In the genomic region with DNA sequence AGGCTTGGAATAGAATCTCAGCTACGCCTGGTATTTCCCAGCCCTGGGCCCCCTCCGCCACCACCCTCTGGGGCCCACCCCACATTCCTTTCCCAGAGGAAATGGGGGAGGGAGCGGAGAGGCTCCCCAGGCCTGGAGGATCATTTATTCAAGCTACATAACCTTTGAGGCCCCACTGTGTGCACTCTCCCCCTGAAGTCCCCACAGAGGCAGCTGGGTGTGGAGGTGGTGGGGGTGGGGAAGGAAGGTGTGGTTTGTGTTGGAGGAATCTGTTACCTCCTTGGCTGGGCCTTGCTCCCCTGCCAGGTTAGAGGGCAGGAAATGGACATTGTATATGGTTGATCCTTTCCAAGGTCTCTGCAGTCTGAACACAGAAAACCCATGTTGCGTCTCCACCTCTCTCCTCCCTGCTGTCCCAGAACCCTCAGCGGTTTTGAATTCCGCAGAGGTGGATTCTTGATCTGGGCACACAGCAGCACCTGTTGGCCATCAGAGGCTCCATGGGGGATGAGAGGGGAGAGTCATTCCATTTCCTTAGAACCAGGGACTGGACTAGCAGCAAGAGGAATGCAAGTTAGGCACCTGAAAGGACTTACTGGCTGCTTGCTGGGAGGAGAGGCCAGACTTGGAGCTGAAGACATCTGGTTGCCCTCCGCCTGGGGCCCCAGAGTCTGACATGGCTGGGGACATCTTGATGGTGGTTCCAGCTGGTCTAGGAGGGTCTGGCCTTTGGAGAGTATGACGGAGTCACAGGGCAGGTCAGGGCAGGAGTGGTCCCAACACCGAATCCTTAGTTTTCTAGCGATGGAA, we compare ENCODE assay signal across 1 cellular context.
TF ChIP-seq lines count a peak whose summit lies in the region.

No MANE protein-coding gene starts in this region.

TF ChIP-seq in GM23338, 12 proteins besides CTCF, POLR2A, EP300 and RAD21:
- TF ChIP-seq, protein P1, sequence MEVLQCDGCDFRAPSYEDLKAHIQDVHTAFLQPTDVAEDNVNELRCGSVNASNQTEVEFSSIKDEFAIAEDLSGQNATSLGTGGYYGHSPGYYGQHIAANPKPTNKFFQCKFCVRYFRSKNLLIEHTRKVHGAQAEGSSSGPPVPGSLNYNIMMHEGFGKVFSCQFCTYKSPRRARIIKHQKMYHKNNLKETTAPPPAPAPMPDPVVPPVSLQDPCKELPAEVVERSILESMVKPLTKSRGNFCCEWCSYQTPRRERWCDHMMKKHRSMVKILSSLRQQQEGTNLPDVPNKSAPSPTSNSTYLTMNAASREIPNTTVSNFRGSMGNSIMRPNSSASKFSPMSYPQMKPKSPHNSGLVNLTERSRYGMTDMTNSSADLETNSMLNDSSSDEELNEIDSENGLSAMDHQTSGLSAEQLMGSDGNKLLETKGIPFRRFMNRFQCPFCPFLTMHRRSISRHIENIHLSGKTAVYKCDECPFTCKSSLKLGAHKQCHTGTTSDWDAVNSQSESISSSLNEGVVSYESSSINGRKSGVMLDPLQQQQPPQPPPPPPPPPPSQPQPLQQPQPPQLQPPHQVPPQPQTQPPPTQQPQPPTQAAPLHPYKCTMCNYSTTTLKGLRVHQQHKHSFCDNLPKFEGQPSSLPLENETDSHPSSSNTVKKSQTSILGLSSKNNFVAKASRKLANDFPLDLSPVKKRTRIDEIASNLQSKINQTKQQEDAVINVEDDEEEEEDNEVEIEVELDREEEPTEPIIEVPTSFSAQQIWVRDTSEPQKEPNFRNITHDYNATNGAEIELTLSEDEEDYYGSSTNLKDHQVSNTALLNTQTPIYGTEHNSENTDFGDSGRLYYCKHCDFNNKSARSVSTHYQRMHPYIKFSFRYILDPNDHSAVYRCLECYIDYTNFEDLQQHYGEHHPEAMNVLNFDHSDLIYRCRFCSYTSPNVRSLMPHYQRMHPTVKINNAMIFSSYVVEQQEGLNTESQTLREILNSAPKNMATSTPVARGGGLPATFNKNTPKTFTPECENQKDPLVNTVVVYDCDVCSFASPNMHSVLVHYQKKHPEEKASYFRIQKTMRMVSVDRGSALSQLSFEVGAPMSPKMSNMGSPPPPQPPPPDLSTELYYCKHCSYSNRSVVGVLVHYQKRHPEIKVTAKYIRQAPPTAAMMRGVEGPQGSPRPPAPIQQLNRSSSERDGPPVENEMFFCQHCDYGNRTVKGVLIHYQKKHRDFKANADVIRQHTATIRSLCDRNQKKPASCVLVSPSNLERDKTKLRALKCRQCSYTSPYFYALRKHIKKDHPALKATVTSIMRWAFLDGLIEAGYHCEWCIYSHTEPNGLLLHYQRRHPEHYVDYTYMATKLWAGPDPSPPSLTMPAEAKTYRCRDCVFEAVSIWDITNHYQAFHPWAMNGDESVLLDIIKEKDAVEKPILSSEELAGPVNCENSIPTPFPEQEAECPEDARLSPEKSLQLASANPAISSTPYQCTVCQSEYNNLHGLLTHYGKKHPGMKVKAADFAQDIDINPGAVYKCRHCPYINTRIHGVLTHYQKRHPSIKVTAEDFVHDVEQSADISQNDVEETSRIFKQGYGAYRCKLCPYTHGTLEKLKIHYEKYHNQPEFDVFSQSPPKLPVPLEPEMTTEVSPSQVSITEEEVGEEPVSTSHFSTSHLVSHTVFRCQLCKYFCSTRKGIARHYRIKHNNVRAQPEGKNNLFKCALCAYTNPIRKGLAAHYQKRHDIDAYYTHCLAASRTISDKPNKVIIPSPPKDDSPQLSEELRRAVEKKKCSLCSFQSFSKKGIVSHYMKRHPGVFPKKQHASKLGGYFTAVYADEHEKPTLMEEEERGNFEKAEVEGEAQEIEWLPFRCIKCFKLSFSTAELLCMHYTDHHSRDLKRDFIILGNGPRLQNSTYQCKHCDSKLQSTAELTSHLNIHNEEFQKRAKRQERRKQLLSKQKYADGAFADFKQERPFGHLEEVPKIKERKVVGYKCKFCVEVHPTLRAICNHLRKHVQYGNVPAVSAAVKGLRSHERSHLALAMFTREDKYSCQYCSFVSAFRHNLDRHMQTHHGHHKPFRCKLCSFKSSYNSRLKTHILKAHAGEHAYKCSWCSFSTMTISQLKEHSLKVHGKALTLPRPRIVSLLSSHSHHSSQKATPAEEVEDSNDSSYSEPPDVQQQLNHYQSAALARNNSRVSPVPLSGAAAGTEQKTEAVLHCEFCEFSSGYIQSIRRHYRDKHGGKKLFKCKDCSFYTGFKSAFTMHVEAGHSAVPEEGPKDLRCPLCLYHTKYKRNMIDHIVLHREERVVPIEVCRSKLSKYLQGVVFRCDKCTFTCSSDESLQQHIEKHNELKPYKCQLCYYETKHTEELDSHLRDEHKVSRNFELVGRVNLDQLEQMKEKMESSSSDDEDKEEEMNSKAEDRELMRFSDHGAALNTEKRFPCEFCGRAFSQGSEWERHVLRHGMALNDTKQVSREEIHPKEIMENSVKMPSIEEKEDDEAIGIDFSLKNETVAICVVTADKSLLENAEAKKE (CRISPR knock-in tag; IDR thresholded peaks at IDR 0.05), result peak; percentile 48; the same call in 1 of the 2 replicates
- TF ChIP-seq EZH2phosphoT487 (IDR thresholded peaks at IDR 0.05; ENCODE audit: unreplicated experiment) (no peak), POLR2AphosphoS5 (IDR thresholded peaks at IDR 0.05; ENCODE audit: low read depth) (peak; percentile 45; the same call in 1 of the 2 replicates)
- TF ChIP-seq, protein P2, sequence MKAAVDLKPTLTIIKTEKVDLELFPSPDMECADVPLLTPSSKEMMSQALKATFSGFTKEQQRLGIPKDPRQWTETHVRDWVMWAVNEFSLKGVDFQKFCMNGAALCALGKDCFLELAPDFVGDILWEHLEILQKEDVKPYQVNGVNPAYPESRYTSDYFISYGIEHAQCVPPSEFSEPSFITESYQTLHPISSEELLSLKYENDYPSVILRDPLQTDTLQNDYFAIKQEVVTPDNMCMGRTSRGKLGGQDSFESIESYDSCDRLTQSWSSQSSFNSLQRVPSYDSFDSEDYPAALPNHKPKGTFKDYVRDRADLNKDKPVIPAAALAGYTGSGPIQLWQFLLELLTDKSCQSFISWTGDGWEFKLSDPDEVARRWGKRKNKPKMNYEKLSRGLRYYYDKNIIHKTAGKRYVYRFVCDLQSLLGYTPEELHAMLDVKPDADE (IDR thresholded peaks at IDR 0.05), result peak; percentile 67; the same call in 1 of the 2 replicates
